Comparison of ENCODE assay signal across 1 cellular context in genomic region chr1:55214214-55214902, GRCh38.
A peak's percentile ranks its signal among the peaks of the same experiment; 100 is the strongest.
TF ChIP-seq lines count a peak whose summit lies in the region.

No MANE protein-coding gene starts in this region.

TF ChIP-seq in H1, 55 proteins besides CTCF, POLR2A, EP300 and RAD21:
- no peak for TF ChIP-seq KDM5A (IDR thresholded peaks at IDR 0.05; ENCODE audit: low read length)
- peak; percentile 48; the same call in 1 of the 2 replicates for TF ChIP-seq RBBP5 (IDR thresholded peaks at IDR 0.05; ENCODE audit: borderline replicate concordance, low read depth, low read length)
- TF ChIP-seq YY1 (IDR thresholded peaks at IDR 0.05; ENCODE audit: low read depth, low read length), result 0 out of 2 replicates have a peak, but pooled peaks have one; percentile 13
- TF ChIP-seq E2F6 (IDR thresholded peaks at IDR 0.05), result peak; percentile 59
- TF ChIP-seq SIN3A (conservative IDR thresholded peaks at IDR 0.05 in 1 of 2, IDR thresholded peaks at IDR 0.05 in 1 of 2; ENCODE audit: low read depth in 1 of 2, low read length in 2 of 2), result peak in 1 of 2 experiments; percentile 24; a peak in 1 of 4 replicates
- TF ChIP-seq EGR1 (IDR thresholded peaks at IDR 0.05; ENCODE audit: borderline replicate concordance, low read depth, low read length), result peak; percentile 58; the same call in 1 of the 2 replicates
- peak; percentile 69 for TF ChIP-seq CTBP2 (IDR thresholded peaks at IDR 0.05; ENCODE audit: borderline replicate concordance, insufficient read depth, insufficient read length, low read length)
- no peak for TF ChIP-seq TEAD4 (IDR thresholded peaks at IDR 0.05; ENCODE audit: low read depth, low read length)
- TF ChIP-seq MAX (IDR thresholded peaks at IDR 0.05), result peak; percentile 71
TF ChIP-seq in H1: peak in this region for 7.
